ENCODE assay signal across 1 cellular context in the genomic region with DNA sequence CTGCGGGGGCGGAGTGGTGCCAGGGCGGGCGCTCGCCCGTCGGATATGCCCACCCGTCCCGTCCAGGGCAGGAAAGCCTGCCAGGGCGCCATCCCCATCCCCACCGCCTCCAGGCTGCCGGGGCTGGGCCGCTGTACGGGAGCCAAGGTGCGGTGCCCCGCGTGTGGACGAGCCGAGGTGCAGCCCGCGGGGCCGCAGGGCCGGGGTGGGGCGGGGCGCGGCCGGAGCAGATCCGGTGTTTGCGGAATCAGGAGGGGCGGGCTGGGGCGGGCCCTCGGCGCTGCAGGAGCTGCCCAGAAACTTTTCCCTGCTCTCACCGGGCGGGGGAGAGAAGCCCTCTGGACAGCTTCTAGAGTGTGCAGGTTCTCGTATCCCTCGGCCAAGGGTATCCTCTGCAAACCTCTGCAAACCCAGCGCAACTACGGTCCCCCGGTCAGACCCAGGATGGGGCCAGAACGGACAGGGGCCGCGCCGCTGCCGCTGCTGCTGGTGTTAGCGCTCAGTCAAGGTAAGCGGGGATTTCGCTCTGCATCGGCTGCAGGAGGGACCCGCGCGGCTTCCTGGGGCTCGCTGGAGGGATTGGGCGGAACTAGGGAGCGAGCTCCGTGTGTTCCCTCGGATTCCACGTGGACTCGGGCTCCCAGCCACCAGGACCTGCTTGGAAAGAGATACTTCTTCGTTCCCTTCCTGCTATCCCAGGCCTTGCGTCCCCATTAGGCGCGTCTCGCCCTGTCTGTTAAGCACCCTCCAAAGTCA.
TF ChIP-seq lines count a peak whose summit lies in the region.

A gene (plus strand): TSS at position 328 of the 756 bp plus-strand sequence. CDS start 117 bp downstream, at position 445.

TF ChIP-seq in HepG2, 621 proteins besides CTCF, POLR2A, EP300 and RAD21 (continued from another document and continues in another):
- TF ChIP-seq GATA4 (IDR thresholded peaks at IDR 0.05; ENCODE audit: borderline replicate concordance, low read depth) = 0 out of 2 replicates have a peak, but pooled peaks have one; percentile 42
- TF ChIP-seq PHF20 (CRISPR knock-in tag; IDR thresholded peaks at IDR 0.05) = peak; percentile 14; the same call in 1 of the 2 replicates
- TF ChIP-seq, protein P1, sequence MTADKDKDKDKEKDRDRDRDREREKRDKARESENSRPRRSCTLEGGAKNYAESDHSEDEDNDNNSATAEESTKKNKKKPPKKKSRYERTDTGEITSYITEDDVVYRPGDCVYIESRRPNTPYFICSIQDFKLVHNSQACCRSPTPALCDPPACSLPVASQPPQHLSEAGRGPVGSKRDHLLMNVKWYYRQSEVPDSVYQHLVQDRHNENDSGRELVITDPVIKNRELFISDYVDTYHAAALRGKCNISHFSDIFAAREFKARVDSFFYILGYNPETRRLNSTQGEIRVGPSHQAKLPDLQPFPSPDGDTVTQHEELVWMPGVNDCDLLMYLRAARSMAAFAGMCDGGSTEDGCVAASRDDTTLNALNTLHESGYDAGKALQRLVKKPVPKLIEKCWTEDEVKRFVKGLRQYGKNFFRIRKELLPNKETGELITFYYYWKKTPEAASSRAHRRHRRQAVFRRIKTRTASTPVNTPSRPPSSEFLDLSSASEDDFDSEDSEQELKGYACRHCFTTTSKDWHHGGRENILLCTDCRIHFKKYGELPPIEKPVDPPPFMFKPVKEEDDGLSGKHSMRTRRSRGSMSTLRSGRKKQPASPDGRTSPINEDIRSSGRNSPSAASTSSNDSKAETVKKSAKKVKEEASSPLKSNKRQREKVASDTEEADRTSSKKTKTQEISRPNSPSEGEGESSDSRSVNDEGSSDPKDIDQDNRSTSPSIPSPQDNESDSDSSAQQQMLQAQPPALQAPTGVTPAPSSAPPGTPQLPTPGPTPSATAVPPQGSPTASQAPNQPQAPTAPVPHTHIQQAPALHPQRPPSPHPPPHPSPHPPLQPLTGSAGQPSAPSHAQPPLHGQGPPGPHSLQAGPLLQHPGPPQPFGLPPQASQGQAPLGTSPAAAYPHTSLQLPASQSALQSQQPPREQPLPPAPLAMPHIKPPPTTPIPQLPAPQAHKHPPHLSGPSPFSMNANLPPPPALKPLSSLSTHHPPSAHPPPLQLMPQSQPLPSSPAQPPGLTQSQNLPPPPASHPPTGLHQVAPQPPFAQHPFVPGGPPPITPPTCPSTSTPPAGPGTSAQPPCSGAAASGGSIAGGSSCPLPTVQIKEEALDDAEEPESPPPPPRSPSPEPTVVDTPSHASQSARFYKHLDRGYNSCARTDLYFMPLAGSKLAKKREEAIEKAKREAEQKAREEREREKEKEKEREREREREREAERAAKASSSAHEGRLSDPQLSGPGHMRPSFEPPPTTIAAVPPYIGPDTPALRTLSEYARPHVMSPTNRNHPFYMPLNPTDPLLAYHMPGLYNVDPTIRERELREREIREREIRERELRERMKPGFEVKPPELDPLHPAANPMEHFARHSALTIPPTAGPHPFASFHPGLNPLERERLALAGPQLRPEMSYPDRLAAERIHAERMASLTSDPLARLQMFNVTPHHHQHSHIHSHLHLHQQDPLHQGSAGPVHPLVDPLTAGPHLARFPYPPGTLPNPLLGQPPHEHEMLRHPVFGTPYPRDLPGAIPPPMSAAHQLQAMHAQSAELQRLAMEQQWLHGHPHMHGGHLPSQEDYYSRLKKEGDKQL (CRISPR knock-in tag; IDR thresholded peaks at IDR 0.05; ENCODE audit: low read depth) = no peak
- TF ChIP-seq, protein P2, sequence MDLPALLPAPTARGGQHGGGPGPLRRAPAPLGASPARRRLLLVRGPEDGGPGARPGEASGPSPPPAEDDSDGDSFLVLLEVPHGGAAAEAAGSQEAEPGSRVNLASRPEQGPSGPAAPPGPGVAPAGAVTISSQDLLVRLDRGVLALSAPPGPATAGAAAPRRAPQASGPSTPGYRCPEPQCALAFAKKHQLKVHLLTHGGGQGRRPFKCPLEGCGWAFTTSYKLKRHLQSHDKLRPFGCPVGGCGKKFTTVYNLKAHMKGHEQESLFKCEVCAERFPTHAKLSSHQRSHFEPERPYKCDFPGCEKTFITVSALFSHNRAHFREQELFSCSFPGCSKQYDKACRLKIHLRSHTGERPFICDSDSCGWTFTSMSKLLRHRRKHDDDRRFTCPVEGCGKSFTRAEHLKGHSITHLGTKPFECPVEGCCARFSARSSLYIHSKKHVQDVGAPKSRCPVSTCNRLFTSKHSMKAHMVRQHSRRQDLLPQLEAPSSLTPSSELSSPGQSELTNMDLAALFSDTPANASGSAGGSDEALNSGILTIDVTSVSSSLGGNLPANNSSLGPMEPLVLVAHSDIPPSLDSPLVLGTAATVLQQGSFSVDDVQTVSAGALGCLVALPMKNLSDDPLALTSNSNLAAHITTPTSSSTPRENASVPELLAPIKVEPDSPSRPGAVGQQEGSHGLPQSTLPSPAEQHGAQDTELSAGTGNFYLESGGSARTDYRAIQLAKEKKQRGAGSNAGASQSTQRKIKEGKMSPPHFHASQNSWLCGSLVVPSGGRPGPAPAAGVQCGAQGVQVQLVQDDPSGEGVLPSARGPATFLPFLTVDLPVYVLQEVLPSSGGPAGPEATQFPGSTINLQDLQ (CRISPR knock-in tag; IDR thresholded peaks at IDR 0.05) = peak; percentile 87; the same call in 1 of the 2 replicates
- TF ChIP-seq STAG1 (CRISPR knock-in tag; IDR thresholded peaks at IDR 0.05) = peak; percentile 5; the same call in 1 of the 2 replicates
- TF ChIP-seq ZBTB3 (CRISPR knock-in tag; IDR thresholded peaks at IDR 0.05; ENCODE audit: borderline replicate concordance, low read depth) = no peak
- TF ChIP-seq PAX8 (CRISPR knock-in tag; IDR thresholded peaks at IDR 0.05; ENCODE audit: borderline replicate concordance) = no peak
- 0 out of 2 replicates have a peak, but pooled peaks have one; percentile 49 for TF ChIP-seq ZNF317 (CRISPR knock-in tag; IDR thresholded peaks at IDR 0.05)
- TF ChIP-seq, protein P3, sequence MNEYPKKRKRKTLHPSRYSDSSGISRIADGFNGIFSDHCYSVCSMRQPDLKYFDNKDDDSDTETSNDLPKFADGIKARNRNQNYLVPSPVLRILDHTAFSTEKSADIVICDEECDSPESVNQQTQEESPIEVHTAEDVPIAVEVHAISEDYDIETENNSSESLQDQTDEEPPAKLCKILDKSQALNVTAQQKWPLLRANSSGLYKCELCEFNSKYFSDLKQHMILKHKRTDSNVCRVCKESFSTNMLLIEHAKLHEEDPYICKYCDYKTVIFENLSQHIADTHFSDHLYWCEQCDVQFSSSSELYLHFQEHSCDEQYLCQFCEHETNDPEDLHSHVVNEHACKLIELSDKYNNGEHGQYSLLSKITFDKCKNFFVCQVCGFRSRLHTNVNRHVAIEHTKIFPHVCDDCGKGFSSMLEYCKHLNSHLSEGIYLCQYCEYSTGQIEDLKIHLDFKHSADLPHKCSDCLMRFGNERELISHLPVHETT (CRISPR knock-in tag; conservative IDR thresholded peaks at IDR 0.05) = 0 out of 2 replicates have a peak, but pooled peaks have one; percentile 2
- TF ChIP-seq RARA (CRISPR knock-in tag; IDR thresholded peaks at IDR 0.05) = peak; percentile 41; the same call in 1 of the 2 replicates
- no peak for TF ChIP-seq PAWR (CRISPR knock-in tag; IDR thresholded peaks at IDR 0.05; ENCODE audit: borderline replicate concordance)
- TF ChIP-seq FOXK2 (IDR thresholded peaks at IDR 0.05) = no peak
- 0 out of 2 replicates have a peak, but pooled peaks have one; percentile 56 for TF ChIP-seq REL (CRISPR knock-in tag; conservative IDR thresholded peaks at IDR 0.05)
- TF ChIP-seq, protein P4, sequence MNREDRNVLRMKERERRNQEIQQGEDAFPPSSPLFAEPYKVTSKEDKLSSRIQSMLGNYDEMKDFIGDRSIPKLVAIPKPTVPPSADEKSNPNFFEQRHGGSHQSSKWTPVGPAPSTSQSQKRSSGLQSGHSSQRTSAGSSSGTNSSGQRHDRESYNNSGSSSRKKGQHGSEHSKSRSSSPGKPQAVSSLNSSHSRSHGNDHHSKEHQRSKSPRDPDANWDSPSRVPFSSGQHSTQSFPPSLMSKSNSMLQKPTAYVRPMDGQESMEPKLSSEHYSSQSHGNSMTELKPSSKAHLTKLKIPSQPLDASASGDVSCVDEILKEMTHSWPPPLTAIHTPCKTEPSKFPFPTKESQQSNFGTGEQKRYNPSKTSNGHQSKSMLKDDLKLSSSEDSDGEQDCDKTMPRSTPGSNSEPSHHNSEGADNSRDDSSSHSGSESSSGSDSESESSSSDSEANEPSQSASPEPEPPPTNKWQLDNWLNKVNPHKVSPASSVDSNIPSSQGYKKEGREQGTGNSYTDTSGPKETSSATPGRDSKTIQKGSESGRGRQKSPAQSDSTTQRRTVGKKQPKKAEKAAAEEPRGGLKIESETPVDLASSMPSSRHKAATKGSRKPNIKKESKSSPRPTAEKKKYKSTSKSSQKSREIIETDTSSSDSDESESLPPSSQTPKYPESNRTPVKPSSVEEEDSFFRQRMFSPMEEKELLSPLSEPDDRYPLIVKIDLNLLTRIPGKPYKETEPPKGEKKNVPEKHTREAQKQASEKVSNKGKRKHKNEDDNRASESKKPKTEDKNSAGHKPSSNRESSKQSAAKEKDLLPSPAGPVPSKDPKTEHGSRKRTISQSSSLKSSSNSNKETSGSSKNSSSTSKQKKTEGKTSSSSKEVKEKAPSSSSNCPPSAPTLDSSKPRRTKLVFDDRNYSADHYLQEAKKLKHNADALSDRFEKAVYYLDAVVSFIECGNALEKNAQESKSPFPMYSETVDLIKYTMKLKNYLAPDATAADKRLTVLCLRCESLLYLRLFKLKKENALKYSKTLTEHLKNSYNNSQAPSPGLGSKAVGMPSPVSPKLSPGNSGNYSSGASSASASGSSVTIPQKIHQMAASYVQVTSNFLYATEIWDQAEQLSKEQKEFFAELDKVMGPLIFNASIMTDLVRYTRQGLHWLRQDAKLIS (CRISPR knock-in tag; IDR thresholded peaks at IDR 0.05) = peak; percentile 79
- no peak for TF ChIP-seq ZNF383 (CRISPR knock-in tag; IDR thresholded peaks at IDR 0.05; ENCODE audit: borderline replicate concordance)
- TF ChIP-seq, protein P5, sequence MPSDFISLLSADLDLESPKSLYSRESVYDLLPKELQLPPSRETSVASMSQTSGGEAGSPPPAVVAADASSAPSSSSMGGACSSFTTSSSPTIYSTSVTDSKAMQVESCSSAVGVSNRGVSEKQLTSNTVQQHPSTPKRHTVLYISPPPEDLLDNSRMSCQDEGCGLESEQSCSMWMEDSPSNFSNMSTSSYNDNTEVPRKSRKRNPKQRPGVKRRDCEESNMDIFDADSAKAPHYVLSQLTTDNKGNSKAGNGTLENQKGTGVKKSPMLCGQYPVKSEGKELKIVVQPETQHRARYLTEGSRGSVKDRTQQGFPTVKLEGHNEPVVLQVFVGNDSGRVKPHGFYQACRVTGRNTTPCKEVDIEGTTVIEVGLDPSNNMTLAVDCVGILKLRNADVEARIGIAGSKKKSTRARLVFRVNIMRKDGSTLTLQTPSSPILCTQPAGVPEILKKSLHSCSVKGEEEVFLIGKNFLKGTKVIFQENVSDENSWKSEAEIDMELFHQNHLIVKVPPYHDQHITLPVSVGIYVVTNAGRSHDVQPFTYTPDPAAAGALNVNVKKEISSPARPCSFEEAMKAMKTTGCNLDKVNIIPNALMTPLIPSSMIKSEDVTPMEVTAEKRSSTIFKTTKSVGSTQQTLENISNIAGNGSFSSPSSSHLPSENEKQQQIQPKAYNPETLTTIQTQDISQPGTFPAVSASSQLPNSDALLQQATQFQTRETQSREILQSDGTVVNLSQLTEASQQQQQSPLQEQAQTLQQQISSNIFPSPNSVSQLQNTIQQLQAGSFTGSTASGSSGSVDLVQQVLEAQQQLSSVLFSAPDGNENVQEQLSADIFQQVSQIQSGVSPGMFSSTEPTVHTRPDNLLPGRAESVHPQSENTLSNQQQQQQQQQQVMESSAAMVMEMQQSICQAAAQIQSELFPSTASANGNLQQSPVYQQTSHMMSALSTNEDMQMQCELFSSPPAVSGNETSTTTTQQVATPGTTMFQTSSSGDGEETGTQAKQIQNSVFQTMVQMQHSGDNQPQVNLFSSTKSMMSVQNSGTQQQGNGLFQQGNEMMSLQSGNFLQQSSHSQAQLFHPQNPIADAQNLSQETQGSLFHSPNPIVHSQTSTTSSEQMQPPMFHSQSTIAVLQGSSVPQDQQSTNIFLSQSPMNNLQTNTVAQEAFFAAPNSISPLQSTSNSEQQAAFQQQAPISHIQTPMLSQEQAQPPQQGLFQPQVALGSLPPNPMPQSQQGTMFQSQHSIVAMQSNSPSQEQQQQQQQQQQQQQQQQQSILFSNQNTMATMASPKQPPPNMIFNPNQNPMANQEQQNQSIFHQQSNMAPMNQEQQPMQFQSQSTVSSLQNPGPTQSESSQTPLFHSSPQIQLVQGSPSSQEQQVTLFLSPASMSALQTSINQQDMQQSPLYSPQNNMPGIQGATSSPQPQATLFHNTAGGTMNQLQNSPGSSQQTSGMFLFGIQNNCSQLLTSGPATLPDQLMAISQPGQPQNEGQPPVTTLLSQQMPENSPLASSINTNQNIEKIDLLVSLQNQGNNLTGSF (CRISPR knock-in tag; IDR thresholded peaks at IDR 0.05) = no peak; the same call in 1 of the 2 replicates
- no peak for TF ChIP-seq ZNF382 (CRISPR knock-in tag; IDR thresholded peaks at IDR 0.05; ENCODE audit: borderline replicate concordance)
- 0 out of 2 replicates have a peak, but pooled peaks have one; percentile 75 for TF ChIP-seq ZNF83 (CRISPR knock-in tag; IDR thresholded peaks at IDR 0.05; ENCODE audit: borderline replicate concordance)
- TF ChIP-seq HMGA1 (CRISPR knock-in tag; conservative IDR thresholded peaks at IDR 0.05) = no peak
- no peak for TF ChIP-seq SKI (IDR thresholded peaks at IDR 0.05; ENCODE audit: partially characterized antibody)
- TF ChIP-seq, protein P6, sequence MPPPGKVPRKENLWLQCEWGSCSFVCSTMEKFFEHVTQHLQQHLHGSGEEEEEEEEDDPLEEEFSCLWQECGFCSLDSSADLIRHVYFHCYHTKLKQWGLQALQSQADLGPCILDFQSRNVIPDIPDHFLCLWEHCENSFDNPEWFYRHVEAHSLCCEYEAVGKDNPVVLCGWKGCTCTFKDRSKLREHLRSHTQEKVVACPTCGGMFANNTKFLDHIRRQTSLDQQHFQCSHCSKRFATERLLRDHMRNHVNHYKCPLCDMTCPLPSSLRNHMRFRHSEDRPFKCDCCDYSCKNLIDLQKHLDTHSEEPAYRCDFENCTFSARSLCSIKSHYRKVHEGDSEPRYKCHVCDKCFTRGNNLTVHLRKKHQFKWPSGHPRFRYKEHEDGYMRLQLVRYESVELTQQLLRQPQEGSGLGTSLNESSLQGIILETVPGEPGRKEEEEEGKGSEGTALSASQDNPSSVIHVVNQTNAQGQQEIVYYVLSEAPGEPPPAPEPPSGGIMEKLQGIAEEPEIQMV (CRISPR knock-in tag; IDR thresholded peaks at IDR 0.05; ENCODE audit: low read depth) = peak; percentile 26; the same call in 1 of the 2 replicates
- no peak for TF ChIP-seq ZNF652 (CRISPR knock-in tag; IDR thresholded peaks at IDR 0.05; ENCODE audit: borderline replicate concordance, low read depth)
- no peak for TF ChIP-seq ZNF678 (CRISPR knock-in tag; IDR thresholded peaks at IDR 0.05)
- no peak; the same call in 1 of the 2 replicates for TF ChIP-seq RXRB (CRISPR knock-in tag; IDR thresholded peaks at IDR 0.05; ENCODE audit: borderline replicate concordance)
- TF ChIP-seq ELF3 (CRISPR knock-in tag; IDR thresholded peaks at IDR 0.05) = peak; percentile 58; the same call in 1 of the 2 replicates
- TF ChIP-seq, protein P7, sequence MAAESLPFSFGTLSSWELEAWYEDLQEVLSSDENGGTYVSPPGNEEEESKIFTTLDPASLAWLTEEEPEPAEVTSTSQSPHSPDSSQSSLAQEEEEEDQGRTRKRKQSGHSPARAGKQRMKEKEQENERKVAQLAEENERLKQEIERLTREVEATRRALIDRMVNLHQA (CRISPR knock-in tag; IDR thresholded peaks at IDR 0.05) = no peak
